In genomic region chr12:102883204-102883799, GRCh38 we compare ENCODE assay signal across 8 cellular contexts. TPM values are rescaled to one million over a fixed set of nuclear protein-coding genes. Genes with fewer than 3 reads are reported as not detected.
DNase-seq lines count a peak whose midpoint lies in the region; ATAC-seq, FAIRE-seq and TF ChIP-seq lines count a peak whose summit lies in the region.

No MANE protein-coding gene starts in this region.

- TF ChIP-seq POLR2A in A549 (IDR thresholded peaks at IDR 0.05; ENCODE audit: low read length): no peak
- TF ChIP-seq POLR2A in body of pancreas (IDR thresholded peaks at IDR 0.05): no peak

- 17% methylated on average over 8 of the region's 8 CpGs for WGBS in A549 (ENCODE audit: missing lambda C conversion rate)
- 20% methylated on average over 6 of the region's 8 CpGs for WGBS in SK-N-SH (ENCODE audit: low lambda C conversion rate)
- WGBS in body of pancreas, 2 donors: 32 to 33% methylated on average over 8 of the region's 8 CpGs

- H3K4me2 ChIP-seq in A549 (no peak overlapping the region; the same call in 2 of the 3 replicates), SK-N-SH (no peak overlapping the region)

- no peak for FAIRE-seq in A549 (lab: Jason Lieb, UNC)

- ATAC-seq in A549: peak; percentile 81 to 90
- peak; percentile 66 for ATAC-seq in body of pancreas
- ATAC-seq in GM19328 (IDR thresholded peaks at IDR 0.05; ENCODE audit: unreplicated experiment): no peak

- H3K36me3 ChIP-seq in SK-N-SH (replicated peaks in 1 of 2; ENCODE audit: control insufficient read depth in 1 of 2, insufficient read depth in 2 of 2, low read length in 1 of 2): no peaks in the 10 kb centered on the region
- H3K36me3 ChIP-seq in body of pancreas (replicated peaks in 1 of 2; ENCODE audit: insufficient read depth in 1 of 2, low read depth in 2 of 2): no peaks in the 10 kb centered on the region

- no peaks in the 10 kb centered on the region for H3K9me2 ChIP-seq in SK-N-SH

- intact Hi-C loops in body of pancreas (cut with DNase I): loop anchor here (10.0 kb wide), 1 partner anchor 661 kb away; no protein-coding TSS in a partner anchor

- H3K27ac ChIP-seq in A549 (no peak overlapping the region), SK-N-SH (ENCODE audit: low read depth in 2 of 2, low read length in 1 of 2) (no peak overlapping the region), body of pancreas (no peak overlapping the region)

- POLR2A ChIA-PET in A549 (lab: Yijun Ruan, JAX) (no interaction called here), SK-N-SH (lab: Yijun Ruan, JAX) (no interaction called here)

- H3K4me1 ChIP-seq in A549 (no peaks in the 10 kb centered on the region), SK-N-SH (ENCODE audit: control insufficient read depth in 1 of 2, insufficient read depth in 2 of 2, low read depth in 1 of 2, low read length in 1 of 2) (peaks cover 0 to 2% of the 10 kb centered on the region in 2 experiments; a peak in 1 of 4 replicates), body of pancreas (peaks cover 10% of the 10 kb centered on the region)

- H3K9ac ChIP-seq in SK-N-SH: no peak overlapping the region

- TF ChIP-seq RAD21 in A549 (conservative IDR thresholded peaks at IDR 0.05 in 1 of 2, IDR thresholded peaks at IDR 0.05 in 1 of 2): peak; percentile 76
- TF ChIP-seq RAD21 in SK-N-SH (IDR thresholded peaks at IDR 0.05; ENCODE audit: low read length): peak; percentile 71

- H3K9me3 ChIP-seq in A549: no peaks in the 10 kb centered on the region
- no peaks in the 10 kb centered on the region for H3K9me3 ChIP-seq in SK-N-SH
- no peaks in the 10 kb centered on the region for H3K9me3 ChIP-seq in body of pancreas

- no peaks in the 10 kb centered on the region for H4K20me1 ChIP-seq in SK-N-SH (ENCODE audit: insufficient read depth)

- peak; percentile 56 to 58 for DNase-seq in A549 (ENCODE audit: low read depth in 1 of 2, low spot score in 1 of 2)
- DNase-seq in NCI-H1048 (lab: John Stamatoyannopoulos, UW): peak; percentile 26
- peak; percentile 70 for DNase-seq in SK-N-SH
- DNase-seq in body of pancreas: peak; percentile 74 to 83 (median 76)
- DNase-seq in iris pigment epithelial cell (ENCODE audit: low read depth): peak; percentile 21
- DNase-seq in stimulated activated CD4-positive, alpha-beta T cell treated with anti-CD3 and anti-CD28 coated beads, Interleukin-4, amount 100 ng/mL, for 1 hour: peak; percentile 38

- no peak overlapping the region for H2AFZ ChIP-seq in SK-N-SH (ENCODE audit: low read depth)

- no peaks in the 10 kb centered on the region for H3F3A ChIP-seq in SK-N-SH (replicated peaks; ENCODE audit: insufficient read depth)

- TF ChIP-seq EP300 in A549 (IDR thresholded peaks at IDR 0.05): no peak
- TF ChIP-seq EP300 in SK-N-SH (IDR thresholded peaks at IDR 0.05; ENCODE audit: borderline replicate concordance in 1 of 2, low read depth in 1 of 2, low read length in 1 of 2): no peak

- CTCF ChIA-PET in A549 (lab: Yijun Ruan, JAX): interaction anchor here (0.6 to 4.6 kb wide), 48 partner anchors 9 to 1159 kb away, joined by 3 to 89 read pairs (median 4); partner anchors contain the start of gene C12orf42
- CTCF ChIA-PET in SK-N-SH (lab: Yijun Ruan, JAX): interaction anchor here (0.5 to 5.1 kb wide), 38 partner anchors 9 to 750 kb away, joined by 3 to 116 read pairs (median 5); partner anchors contain the start of genes C12orf42 and PAH

- no peak overlapping the region for H3K4me3 ChIP-seq in A549
- peak overlapping the region in 1 of 2 experiments; percentile 42; a peak in 1 of 4 replicates for H3K4me3 ChIP-seq in SK-N-SH (ENCODE audit: low read depth in 2 of 2, low read length in 1 of 2)
- H3K4me3 ChIP-seq in body of pancreas: no peak overlapping the region

- peak; percentile 86 for TF ChIP-seq CTCF in A549 (IDR thresholded peaks at IDR 0.05)
- TF ChIP-seq CTCF in GM12873 (IDR thresholded peaks at IDR 0.05; ENCODE audit: insufficient read depth, low read depth, low read length, missing control alignments): peak; percentile 88
- TF ChIP-seq CTCF in SK-N-SH (IDR thresholded peaks at IDR 0.05): peak; percentile 86
- TF ChIP-seq CTCF in body of pancreas (IDR thresholded peaks at IDR 0.05): peak; percentile 74 to 89 (median 86)

- H3K27me3 ChIP-seq in SK-N-SH (ENCODE audit: insufficient read depth): no peaks in the 10 kb centered on the region
- no peaks in the 10 kb centered on the region for H3K27me3 ChIP-seq in body of pancreas

- H3K79me2 ChIP-seq in SK-N-SH (ENCODE audit: insufficient read depth): no peaks in the 10 kb centered on the region

TF ChIP-seq in A549, 52 proteins besides CTCF, POLR2A, EP300 and RAD21:
- TF ChIP-seq SMC3 (IDR thresholded peaks at IDR 0.05) (peak; percentile 88), EHMT2 (IDR thresholded peaks at IDR 0.05; ENCODE audit: low read depth) (no peak), MAZ (IDR thresholded peaks at IDR 0.05; ENCODE audit: borderline replicate concordance, low read depth, low read length) (no peak), FOSB (CRISPR knock-in tag; IDR thresholded peaks at IDR 0.05) (no peak), CBX8 (IDR thresholded peaks at IDR 0.05) (no peak), HOXB5 (CRISPR knock-in tag; IDR thresholded peaks at IDR 0.05) (no peak), HDAC2 (IDR thresholded peaks at IDR 0.05) (no peak), HES2 (IDR thresholded peaks at IDR 0.05) (no peak)

TF ChIP-seq in SK-N-SH, 30 proteins besides CTCF, POLR2A, EP300 and RAD21:
- TF ChIP-seq SMC3 (IDR thresholded peaks at IDR 0.05; ENCODE audit: low read depth, low read length) (peak; percentile 66), MXI1 (IDR thresholded peaks at IDR 0.05; ENCODE audit: low read depth, low read length) (no peak), RXRA (IDR thresholded peaks at IDR 0.05; ENCODE audit: borderline replicate concordance, low read depth) (no peak)

RNA-seq across cellular contexts. Expression of gene PAH, which starts 33.7 kb away (rescaled TPM):
- not detected in 2 replicates for polyA plus RNA-seq in A549 (2011; rRNA removed)
- polyA plus RNA-seq in A549 (2012; cell fraction: cytosol; rRNA removed): not detected in 2 replicates
- polyA plus RNA-seq in A549 (2012; cell fraction: nucleus; rRNA removed): not detected in 2 replicates
- not detected in 3 replicates for polyA plus RNA-seq in A549 (2017; fragmentation: RNase III; extraction: RNeasy Plus Mini Kit Qiagen cat#74134 plus additional on column Dnase treatment)
- polyA minus RNA-seq in A549 (2011; rRNA and poly(A)+ RNA removed): not detected in 2 replicates
- polyA plus RNA-seq in SK-N-SH (2012; rRNA removed): not detected in 2 replicates
- polyA plus RNA-seq in SK-N-SH (2012; cell fraction: cytosol; rRNA removed): not detected in 2 replicates
- polyA plus RNA-seq in SK-N-SH (2012; cell fraction: nucleus; rRNA removed): 0.04 TPM in 1 of 2 replicates, not detected in the other
- total RNA-seq in body of pancreas: 10 to 100 TPM in 1 of 2 donors, 1 to 10 TPM in 1; 7.3 to 39.6 TPM

Comparison
In these comparisons a context has a peak if more than half of its experiments do, and no peak if none do; other contexts are left out.
1. DNase-seq: peak in every context shown above with its lines; median percentile 76 in body of pancreas; 70 in SK-N-SH; 57 in A549; 38 in stimulated activated CD4-positive, alpha-beta T cell treated with anti-CD3 and anti-CD28 coated beads, Interleukin-4, amount 100 ng/mL, for 1 hour; 26 in NCI-H1048; 21 in iris pigment epithelial cell.
2. Of the 12 proteins assayed by ChIP-seq in both A549 and SK-N-SH: peak only in A549: none; only in SK-N-SH: none; in both: CTCF, RAD21 and SMC3; in neither: 9.